ENCODE assay signal across 9 cellular contexts in the genomic region with DNA sequence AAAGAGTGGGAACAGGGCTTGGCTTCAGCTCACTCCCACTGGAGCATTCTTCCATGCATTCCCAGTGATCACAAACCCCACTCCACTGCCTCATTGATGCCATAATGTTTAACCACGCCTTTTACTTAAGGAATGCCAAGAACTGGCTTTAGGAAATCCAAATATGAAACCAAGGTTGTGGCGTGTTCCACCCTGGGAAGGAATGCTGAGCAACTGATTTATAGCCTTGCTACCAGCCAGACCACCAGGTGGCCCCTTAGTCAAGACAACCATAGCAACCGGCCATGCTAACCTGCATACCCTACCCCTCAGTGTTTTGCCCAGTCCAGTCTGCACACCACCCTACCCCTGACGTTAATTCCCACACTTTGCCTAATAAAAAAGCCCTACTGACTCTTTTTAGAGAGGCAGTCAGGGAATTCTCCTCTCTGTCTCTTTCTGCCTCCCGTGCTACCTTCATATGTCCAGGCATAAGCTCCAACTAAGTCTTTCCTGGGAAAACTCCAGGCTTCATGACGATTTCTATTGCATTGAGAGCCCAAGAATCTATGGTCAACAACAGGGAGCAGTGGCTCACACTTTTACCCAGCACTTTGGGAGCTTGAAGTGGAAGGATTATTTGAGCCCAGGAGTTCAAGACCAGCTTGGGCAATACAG. TPM values are rescaled to one million over a fixed set of nuclear protein-coding genes. Genes with fewer than 3 reads are reported as not detected.
A peak's percentile ranks its signal among the peaks of the same experiment; 100 is the strongest.
DNase-seq lines count a peak whose midpoint lies in the region; ATAC-seq and TF ChIP-seq lines count a peak whose summit lies in the region.
"Had no signal": no experiment of that assay in that cellular context is flagged by ENCODE, and none has a peak within 500 bp of the region (broad histone marks: within the 10 kb centered on the region; RNA-seq: fewer than 3 reads in every experiment).

No MANE protein-coding gene starts in this region.

- TF ChIP-seq CTCF in Caco-2 (IDR thresholded peaks at IDR 0.05; ENCODE audit: insufficient read depth in 1 of 2, low read depth in 1 of 2, low read length in 1 of 2, severe bottlenecking in 1 of 2, unreplicated experiment in 1 of 2) (peak; percentile 51 to 58), dorsolateral prefrontal cortex (IDR thresholded peaks at IDR 0.05 in 54 of 56, conservative IDR thresholded peaks at IDR 0.05 in 2 of 56; ENCODE audit: low read depth in 1 of 56, partially characterized antibody in 56 of 56) (peak in 45 of 56 donors; percentile 12 to 67 (median 39)), mucosa of descending colon (IDR thresholded peaks at IDR 0.05) (no peak)

- ATAC-seq in mucosa of descending colon (peak; percentile 76), GM19455 (IDR thresholded peaks at IDR 0.05; ENCODE audit: unreplicated experiment) (no peak)

- H3K4me3 ChIP-seq in Caco-2 (ENCODE audit: low read depth, low read length): no peak overlapping the region
- H3K4me3 ChIP-seq in MG63: no peak overlapping the region
- no peak overlapping the region for H3K4me3 ChIP-seq in dorsolateral prefrontal cortex
- no peak overlapping the region for H3K4me3 ChIP-seq in mucosa of descending colon

- CTCF ChIA-PET in Caco-2 (lab: Charles Lee): interaction anchor here (0.6 to 0.7 kb wide), 3 partner anchors 17 to 676 kb away, joined by 3 read pairs; no protein-coding TSS in a partner anchor

- H3K4me1 Mint-ChIP-seq in Caco-2 (ENCODE audit: low read depth, unreplicated experiment): peaks cover 10% of the 10 kb centered on the region

- POLR2A ChIA-PET in Caco-2 (lab: Charles Lee): interaction anchor here (0.7 kb wide), 1 partner anchor 12 kb away, joined by 6 read pairs; no protein-coding TSS in a partner anchor

- H3K4me3 Mint-ChIP-seq in Caco-2 (ENCODE audit: unreplicated experiment): no peak overlapping the region

- H3K27me3 ChIP-seq in Caco-2 (replicated peaks; ENCODE audit: control insufficient read depth, insufficient read depth, low read length) (no peaks in the 10 kb centered on the region), MG63 (no peaks in the 10 kb centered on the region), dorsolateral prefrontal cortex (no peaks in the 10 kb centered on the region)
- H3K27me3 ChIP-seq: neutrophil had no signal

- no peaks in the 10 kb centered on the region for H3K9me3 Mint-ChIP-seq in Caco-2 (ENCODE audit: unreplicated experiment)

- peak overlapping the region; percentile 88 for H3K27ac Mint-ChIP-seq in Caco-2 (ENCODE audit: unreplicated experiment)

- no TSS peak for BruUV-seq in Caco-2 (replicated peaks; lab: Mats Ljungman, UMichigan)

- H3K4me1 ChIP-seq in Caco-2 (peaks cover 10% of the 10 kb centered on the region; the same call in 1 of the 2 replicates), mucosa of descending colon (ENCODE audit: low read depth) (no peaks in the 10 kb centered on the region)

- DNase-seq in Caco-2 (peak; percentile 80 to 85), MG63 (peak; percentile 46), dorsolateral prefrontal cortex (peak in 2 of 10 donors; percentile 35 to 46), mucosa of descending colon (no peak), foreskin melanocyte (no peak), superior temporal gyrus (ENCODE audit: extremely low spot score) (no peak)
- DNase-seq in activated CD4-positive, alpha-beta T cell treated with anti-CD3 and anti-CD28 coated beads, Interleukin-2, amount 50 U/mL, for 48 hours: no peak

- H3K27ac ChIP-seq in dorsolateral prefrontal cortex: no peak overlapping the region
- H3K27ac ChIP-seq: neutrophil had no signal

- H3K27me3 Mint-ChIP-seq in Caco-2 (ENCODE audit: insufficient read depth, unreplicated experiment): no peaks in the 10 kb centered on the region

- H3K36me3 ChIP-seq in Caco-2 (ENCODE audit: control insufficient read depth, insufficient read depth, low read length) (no peaks in the 10 kb centered on the region), MG63 (no peaks in the 10 kb centered on the region), mucosa of descending colon (ENCODE audit: low read depth) (no peaks in the 10 kb centered on the region)
- H3K36me3 ChIP-seq: neutrophil had no signal

- no peaks in the 10 kb centered on the region for H3K36me3 Mint-ChIP-seq in Caco-2 (ENCODE audit: insufficient read depth, unreplicated experiment)

- H3K9me3 ChIP-seq in Caco-2: no peaks in the 10 kb centered on the region
- no peaks in the 10 kb centered on the region for H3K9me3 ChIP-seq in MG63
- H3K9me3 ChIP-seq in mucosa of descending colon: no peaks in the 10 kb centered on the region
- H3K9me3 ChIP-seq: neutrophil had no signal

- intact Hi-C loops in Caco-2 (cut with micrococcal nuclease; ENCODE audit: unreplicated experiment): loop anchor here (5.0 kb wide), 2 partner anchors 50 to 135 kb away; a partner anchor contains a TSS
- intact Hi-C loops in dorsolateral prefrontal cortex (cut with DNase I): no loop called here
- intact Hi-C loops in mucosa of descending colon (cut with DNase I, micrococcal nuclease): no loop called here

RNA-seq across cellular contexts. Expression of a gene that starts 27.0 kb away (rescaled TPM):
- total RNA-seq in Caco-2 (2022): 219 and 235 TPM in 2 replicates
- 24.0 and 39.2 TPM in 2 replicates for total RNA-seq in MG63 (2014; rRNA removed; shearing (Covaris generic); ENCODE audit: low replicate concordance)
- 100 to 1,000 TPM; 234 to 434 (median 347) TPM for total RNA-seq in dorsolateral prefrontal cortex
- total RNA-seq in mucosa of descending colon: 100 to 1,000 TPM; 105 to 175 (median 113) TPM

Comparison
In these comparisons a context has a peak if more than half of its experiments do, and no peak if none do; other contexts are left out.
1. DNase-seq: peak in Caco-2 (2 of 2) and MG63 (single experiment); none in mucosa of descending colon (0 of 3), foreskin melanocyte (single experiment), superior temporal gyrus (single experiment) and activated CD4-positive, alpha-beta T cell treated with anti-CD3 and anti-CD28 coated beads, Interleukin-2, amount 50 U/mL, for 48 hours (0 of 2).